Comparison of ENCODE assay signal across 1 cellular context in genomic region chr3:149221783-149222517, GRCh38.
TF ChIP-seq lines count a peak whose summit lies in the region.

CP (minus strand) TSS chr3:149221829; CDS start chr3:149221792, 37 bp downstream.

TF ChIP-seq in HepG2, 621 proteins besides CTCF, POLR2A, EP300 and RAD21 (continued from another document and continues in another):
- TF ChIP-seq GABPA (IDR thresholded peaks at IDR 0.05; ENCODE audit: low read depth, low read length) = no peak
- TF ChIP-seq GABPA (CRISPR knock-in tag; IDR thresholded peaks at IDR 0.05; ENCODE audit: low read depth) = no peak
- TF ChIP-seq SRY (CRISPR knock-in tag; IDR thresholded peaks at IDR 0.05) = no peak
- no peak for TF ChIP-seq PHB2 (IDR thresholded peaks at IDR 0.05; ENCODE audit: partially characterized antibody)
- peak; percentile 38; the same call in 1 of the 2 replicates for TF ChIP-seq ATF1 (CRISPR knock-in tag; IDR thresholded peaks at IDR 0.05)
- peak; percentile 58; the same call in 1 of the 2 replicates for TF ChIP-seq ZNF362 (CRISPR knock-in tag; IDR thresholded peaks at IDR 0.05; ENCODE audit: borderline replicate concordance)
- TF ChIP-seq ZNF670 (CRISPR knock-in tag; IDR thresholded peaks at IDR 0.05; ENCODE audit: borderline replicate concordance) = no peak
- 0 out of 2 replicates have a peak, but pooled peaks have one; percentile 14 for TF ChIP-seq HMG20B (CRISPR knock-in tag; conservative IDR thresholded peaks at IDR 0.05)
- no peak for TF ChIP-seq BCL3 (CRISPR knock-in tag; IDR thresholded peaks at IDR 0.05)
- TF ChIP-seq ARID5B (CRISPR knock-in tag; IDR thresholded peaks at IDR 0.05) = peak; percentile 91
- no peak for TF ChIP-seq ZNF816 (CRISPR knock-in tag; IDR thresholded peaks at IDR 0.05; ENCODE audit: borderline replicate concordance)
- TF ChIP-seq ZNF720 (CRISPR knock-in tag; IDR thresholded peaks at IDR 0.05) = no peak
- no peak for TF ChIP-seq SP1 (IDR thresholded peaks at IDR 0.05)
- TF ChIP-seq SP1 (CRISPR knock-in tag; IDR thresholded peaks at IDR 0.05) = no peak
- TF ChIP-seq ZNF260 (CRISPR knock-in tag; IDR thresholded peaks at IDR 0.05; ENCODE audit: borderline replicate concordance, low read depth) = no peak
- TF ChIP-seq FIP1L1 (IDR thresholded peaks at IDR 0.05; ENCODE audit: borderline replicate concordance, insufficient read depth, low read depth, low read length) = no peak
- peak; percentile 78 for TF ChIP-seq GATAD2A (CRISPR knock-in tag; IDR thresholded peaks at IDR 0.05)
- no peak for TF ChIP-seq ZNF75D (CRISPR knock-in tag; IDR thresholded peaks at IDR 0.05; ENCODE audit: borderline replicate concordance)
- no peak for TF ChIP-seq ZNF580 (CRISPR knock-in tag; IDR thresholded peaks at IDR 0.05; ENCODE audit: borderline replicate concordance, low read depth)
- TF ChIP-seq FOXP1 (IDR thresholded peaks at IDR 0.05) = peak; percentile 54; the same call in 1 of the 2 replicates
- peak; percentile 82 for TF ChIP-seq FOXP1 (CRISPR knock-in tag; IDR thresholded peaks at IDR 0.05)
- no peak for TF ChIP-seq MTA1 (CRISPR knock-in tag; IDR thresholded peaks at IDR 0.05; ENCODE audit: borderline replicate concordance)
- TF ChIP-seq HNRNPH1 (optimal IDR thresholded peaks at IDR 0.05; ENCODE audit: low read depth, low read length) = no peak
- TF ChIP-seq CENPBD1 (CRISPR knock-in tag; IDR thresholded peaks at IDR 0.05; ENCODE audit: borderline replicate concordance, low read depth) = no peak
- TF ChIP-seq KLF13 (CRISPR knock-in tag; IDR thresholded peaks at IDR 0.05) = no peak
- TF ChIP-seq HOMEZ (CRISPR knock-in tag; IDR thresholded peaks at IDR 0.05; ENCODE audit: low read depth) = peak; percentile 45; the same call in 1 of the 2 replicates
- 0 out of 2 replicates have a peak, but pooled peaks have one; percentile 25 for TF ChIP-seq RERE (CRISPR knock-in tag; IDR thresholded peaks at IDR 0.05; ENCODE audit: low read depth)
- no peak for TF ChIP-seq ZEB1 (IDR thresholded peaks at IDR 0.05; ENCODE audit: insufficient replicate concordance, low read depth)
- TF ChIP-seq RBM22 (optimal IDR thresholded peaks at IDR 0.05; ENCODE audit: low read length) = no peak
- TF ChIP-seq ZFP91 (CRISPR knock-in tag; IDR thresholded peaks at IDR 0.05; ENCODE audit: borderline replicate concordance) = no peak; the same call in 1 of the 2 replicates
- no peak for TF ChIP-seq NCOA1 (CRISPR knock-in tag; IDR thresholded peaks at IDR 0.05)
- no peak for TF ChIP-seq ZNF710 (CRISPR knock-in tag; IDR thresholded peaks at IDR 0.05; ENCODE audit: borderline replicate concordance)
- 0 out of 2 replicates have a peak, but pooled peaks have one; percentile 13 for TF ChIP-seq PATZ1 (CRISPR knock-in tag; IDR thresholded peaks at IDR 0.05)
- TF ChIP-seq HES4 (CRISPR knock-in tag; IDR thresholded peaks at IDR 0.05; ENCODE audit: borderline replicate concordance) = no peak
- 0 out of 4 replicates have a peak, but pooled peaks of 1 of the 2 experiments have one; percentile 41 for TF ChIP-seq MAFK (conservative IDR thresholded peaks at IDR 0.05 in 1 of 2, IDR thresholded peaks at IDR 0.05 in 1 of 2; ENCODE audit: low read length in 2 of 2)
- TF ChIP-seq PPARG (CRISPR knock-in tag; conservative IDR thresholded peaks at IDR 0.05) = no peak; the same call in 1 of the 2 replicates
- TF ChIP-seq PBX2 (CRISPR knock-in tag; IDR thresholded peaks at IDR 0.05) = no peak
